8 cellular contexts compared by ENCODE assay signal in genomic region chr17:66964083-66964771, GRCh38. TPM values are rescaled to one million over a fixed set of nuclear protein-coding genes. Genes with fewer than 3 reads are reported as not detected.
DNase-seq lines count a peak whose midpoint lies in the region; ATAC-seq and TF ChIP-seq lines count a peak whose summit lies in the region.
"Had no signal": no experiment of that assay in that cellular context is flagged by ENCODE, and none has a peak within 500 bp of the region (broad histone marks: within the 10 kb centered on the region; RNA-seq: fewer than 3 reads in every experiment).

Gene CACNG4, plus strand, starts transcription at chr17:66964707. Its CDS starts 205 bp downstream, at chr17:66964912.

- H3K27me3 Mint-ChIP-seq in H9 (ENCODE audit: low read depth) = peaks cover 84% of the 10 kb centered on the region

- peak; percentile 67 for ATAC-seq in Panc1

- peak within 1 kb of the TSS; percentile 70; the same call in 1 of the 2 replicates for H3K14ac ChIP-seq in H9 (ENCODE audit: insufficient read depth, low read length)

- H3K4me2 ChIP-seq in H9 (ENCODE audit: insufficient read depth, insufficient read length, low read length) = peak within 1 kb of the TSS; percentile 77

- H4K91ac ChIP-seq in H9 (ENCODE audit: insufficient read length, low read depth, low read length) = no peak within 1 kb of the TSS

- no peaks in the 10 kb centered on the region for H4K20me1 ChIP-seq in H9 (ENCODE audit: control insufficient read depth, insufficient read depth, insufficient read length)

- no peak within 1 kb of the TSS for H3K4ac ChIP-seq in H9 (ENCODE audit: low read depth, low read length)

- no peak within 1 kb of the TSS for H2AK5ac ChIP-seq in H9 (ENCODE audit: insufficient read length, low read length)

- no peak within 1 kb of the TSS for H2BK12ac ChIP-seq in H9 (ENCODE audit: insufficient read length, low read depth, low read length)

- H3K79me1 ChIP-seq in H9 (ENCODE audit: insufficient read depth, low read depth, low read length, poor library complexity, severe bottlenecking) = no peaks in the 10 kb centered on the region

- POLR2A ChIA-PET in Panc1 (lab: Charles Lee) = no interaction called here

- TF ChIP-seq CTCF in H9 (conservative IDR thresholded peaks at IDR 0.05) (no peak), Panc1 (IDR thresholded peaks at IDR 0.05) (no peak), fibroblast of pulmonary artery (IDR thresholded peaks at IDR 0.05; ENCODE audit: low read length, missing control alignments) (no peak)

- peaks cover 18% of the 10 kb centered on the region; the same call in 1 of the 2 replicates for H3K27me3 ChIP-seq in H9 (ENCODE audit: insufficient read depth, low read length)
- no peaks in the 10 kb centered on the region for H3K27me3 ChIP-seq in Panc1 (ENCODE audit: control insufficient read depth, insufficient read depth, low read length)

- no peaks in the 10 kb centered on the region for H3K9me3 ChIP-seq in H9 (ENCODE audit: control insufficient read depth, low read depth, low read length)
- no peaks in the 10 kb centered on the region for H3K9me3 ChIP-seq in Panc1 (ENCODE audit: control insufficient read depth, insufficient read depth, low read depth, low read length)
- H3K9me3 ChIP-seq: neutrophil had no signal

- H3K23ac ChIP-seq in H9 (ENCODE audit: insufficient read length, low read depth, low read length) = no peak within 1 kb of the TSS

- H3K27ac Mint-ChIP-seq in H9 = no peak within 1 kb of the TSS

- H2BK120ac ChIP-seq in H9 (ENCODE audit: low read depth, low read length, poor library complexity, severe bottlenecking) = no peak within 1 kb of the TSS

- H3K4me3 ChIP-seq in Panc1 (ENCODE audit: low read depth in 2 of 2, low read length in 2 of 2) (peak within 1 kb of the TSS; percentile 66 to 76), fibroblast of pulmonary artery (replicated peaks; ENCODE audit: low read depth, low read length) (peak within 1 kb of the TSS; percentile 27)

- peak within 1 kb of the TSS; percentile 51 for H3K18ac ChIP-seq in H9 (ENCODE audit: insufficient read length, low read depth, low read length)

- H3K36me3 Mint-ChIP-seq in H9 (ENCODE audit: insufficient read depth in 1 of 3, low read depth in 3 of 3) = no peaks in the 10 kb centered on the region; a peak in 1 of 7 replicates

- no peak within 1 kb of the TSS for H2BK15ac ChIP-seq in H9 (ENCODE audit: low read depth, low read length)

- peak within 1 kb of the TSS; percentile 71 to 86 for H3K4me3 Mint-ChIP-seq in H9

- CTCF ChIA-PET in Panc1 (lab: Charles Lee) = no interaction called here

- 0 out of 2 replicates have a peak, but pooled peaks cover 3% of the 10 kb centered on the region for H3K79me2 ChIP-seq in H9 (ENCODE audit: insufficient read depth, low read length)

- H2BK20ac ChIP-seq in H9 (ENCODE audit: low read depth, low read length, poor library complexity, severe bottlenecking) = no peak within 1 kb of the TSS

- peaks cover 2% of the 10 kb centered on the region; the same call in 1 of the 2 replicates for H3K4me1 ChIP-seq in H9 (ENCODE audit: insufficient read depth, low read length)
- H3K4me1 ChIP-seq in Panc1 (ENCODE audit: control insufficient read depth, insufficient read depth, low read length) = peaks cover 28% of the 10 kb centered on the region

- no peak within 1 kb of the TSS for H3T11ph ChIP-seq in H9 (ENCODE audit: low read length)

- BruUV-seq in Panc1 (replicated peaks; lab: Mats Ljungman, UMichigan) = no TSS peak

- no peak within 1 kb of the TSS for H3K56ac ChIP-seq in H9 (ENCODE audit: insufficient read length, low read depth, low read length)

- WGBS in H9 (ENCODE audit: extremely low coverage, insufficient read length, low lambda C conversion rate) = no CpG with 5 or more reads among the region's 68 CpGs

- H3K9ac ChIP-seq in H9 (ENCODE audit: extremely low read depth, insufficient read length, low read length) = no peak within 1 kb of the TSS

- H3K23me2 ChIP-seq in H9 (ENCODE audit: insufficient read length, low read depth, low read length, poor library complexity, severe bottlenecking) = peaks cover 18% of the 10 kb centered on the region

- H3K36me3 ChIP-seq in Panc1 (ENCODE audit: control insufficient read depth, insufficient read depth, low read length) = no peaks in the 10 kb centered on the region
- H3K36me3 ChIP-seq: neutrophil had no signal

- no peak within 1 kb of the TSS for H2AFZ ChIP-seq in H9 (ENCODE audit: low read length)

- peaks cover 38 to 48% of the 10 kb centered on the region in 2 experiments for H3K4me1 Mint-ChIP-seq in H9

- H3K9me3 Mint-ChIP-seq in H9 = no peaks in the 10 kb centered on the region

- DNase-seq in H9 (no peak), Panc1 (ENCODE audit: low read depth, low spot score) (no peak), fibroblast of pulmonary artery (ENCODE audit: low read depth) (no peak), retina (peak; percentile 68), SW 1271 (lab: John Stamatoyannopoulos, UW) (no peak), ACHN (no peak), KG1 (lab: John Stamatoyannopoulos, UW) (no peak)

- no peak within 1 kb of the TSS for H4K8ac ChIP-seq in H9 (replicated peaks; ENCODE audit: insufficient read length, low read depth, low read length)

- H3K27ac ChIP-seq in H9 (ENCODE audit: insufficient read length, low read depth, low read length) (no peak within 1 kb of the TSS), Panc1 (ENCODE audit: low read length) (peak within 1 kb of the TSS; percentile 82)
- H3K27ac ChIP-seq: neutrophil had no signal

- in situ Hi-C loops in Panc1 (cut with HindIII; ENCODE audit: low pct_unique_long_range_greater_than_20kb, low sequenced_read_pairs) (no loop called here), ACHN (cut with HindIII; ENCODE audit: low pct_ligation_motif_present, low pct_unique_long_range_greater_than_20kb, low sequenced_read_pairs) (no loop called here)

- intact Hi-C loops in Panc1 (cut with micrococcal nuclease; ENCODE audit: unreplicated experiment) = no loop called here

- no peak within 1 kb of the TSS for H2BK5ac ChIP-seq in H9 (ENCODE audit: insufficient read length, low read length)

- H4K5ac ChIP-seq in H9 (ENCODE audit: insufficient read length, low read depth, low read length) = no peak within 1 kb of the TSS

RNA-seq across cellular contexts. Expression of gene CACNG4, which starts in this region (rescaled TPM):
- 6.0 and 6.3 TPM in 2 replicates for total RNA-seq in H9 (2021)
- 40.3 TPM for total RNA-seq in Panc1 (2021; ENCODE audit: unreplicated experiment)
- polyA plus RNA-seq in Panc1 (2012; ENCODE audit: insufficient read length) = 37.7 TPM
